Comparison of ENCODE assay signal across 29 cellular contexts in genomic region chr3:46537316-46537715, GRCh38. TPM values are rescaled to one million over a fixed set of nuclear protein-coding genes. Genes with fewer than 3 reads are reported as not detected.
DNase-seq lines count a peak whose midpoint lies in the region; ATAC-seq, FAIRE-seq and TF ChIP-seq lines count a peak whose summit lies in the region.
"Had no signal": no experiment of that assay in that cellular context is flagged by ENCODE, and none has a peak within 500 bp of the region (broad histone marks: within the 10 kb centered on the region; RNA-seq: fewer than 3 reads in every experiment).

No MANE protein-coding gene starts in this region.

- peaks cover 14% of the 10 kb centered on the region for H3K36me3 Mint-ChIP-seq in activated naive CD4-positive, alpha-beta T cell treated with anti-CD3 and anti-CD28 coated beads, Interleukin-2, amount 10 ng/mL, durations not matched to agents 7 days and 5 days
- no peaks in the 10 kb centered on the region for H3K36me3 Mint-ChIP-seq in astrocyte (ENCODE audit: low read depth, unreplicated experiment)
- H3K36me3 Mint-ChIP-seq in stimulated activated memory B cell treated with anti-CD40 and anti-IgM and Interleukin-4, amounts not matched to agents 10 μg/mL and 1 μg/mL and 100 μg/mL, for 72 hours, result no peaks in the 10 kb centered on the region
- H3K36me3 Mint-ChIP-seq: activated naive CD8-positive, alpha-beta T cell; CD8-positive, alpha-beta T cell; immature natural killer cell; neural progenitor cell had no signal

- intact Hi-C loops in left ventricle myocardium superior (cut with micrococcal nuclease), result no loop called here

- H4K20me1 ChIP-seq in Loucy (ENCODE audit: insufficient read depth, low read length, poor library complexity, severe bottlenecking) (no peaks in the 10 kb centered on the region), astrocyte (ENCODE audit: insufficient read depth, low read length) (no peaks in the 10 kb centered on the region)

- H3K36me3 ChIP-seq in Loucy (ENCODE audit: insufficient read depth, low read length), result no peaks in the 10 kb centered on the region
- no peaks in the 10 kb centered on the region for H3K36me3 ChIP-seq in astrocyte (ENCODE audit: insufficient read depth, low read length)
- H3K36me3 ChIP-seq: neural progenitor cell, spleen had no signal

- ATAC-seq in stimulated activated memory B cell treated with anti-CD40 and anti-IgM and Interleukin-4, amounts not matched to agents 10 μg/mL and 1 μg/mL and 100 μg/mL, for 72 hours, result no peak
- no peak for ATAC-seq in GM19023 (IDR thresholded peaks at IDR 0.05; ENCODE audit: unreplicated experiment)
- no peak for ATAC-seq in left ventricle myocardium superior
- ATAC-seq: activated T-helper 17 cell treated with anti-CD3 and anti-CD28 coated beads, Interleukin-2, amount 50 U/mL, for 72 hours; CD8-positive, alpha-beta T cell; right cardiac atrium had no signal

- H3K27me3 Mint-ChIP-seq in activated naive CD4-positive, alpha-beta T cell treated with anti-CD3 and anti-CD28 coated beads, Interleukin-2, amount 10 ng/mL, durations not matched to agents 7 days and 5 days, result peaks cover 22% of the 10 kb centered on the region
- H3K27me3 Mint-ChIP-seq in astrocyte (ENCODE audit: low read depth, unreplicated experiment), result peaks cover 2% of the 10 kb centered on the region
- peaks cover 14% of the 10 kb centered on the region for H3K27me3 Mint-ChIP-seq in stimulated activated memory B cell treated with anti-CD40 and anti-IgM and Interleukin-4, amounts not matched to agents 10 μg/mL and 1 μg/mL and 100 μg/mL, for 72 hours
- H3K27me3 Mint-ChIP-seq: activated T-helper 17 cell treated with anti-CD3 and anti-CD28 coated beads, Interleukin-2, amount 50 U/mL, for 72 hours had no signal

- H3K9me3 ChIP-seq in Loucy (ENCODE audit: insufficient read depth, low read depth, low read length) (no peaks in the 10 kb centered on the region), astrocyte (ENCODE audit: insufficient read depth, low read depth, low read length) (no peaks in the 10 kb centered on the region)
- H3K9me3 ChIP-seq: spleen, stomach had no signal

- peaks cover 64% of the 10 kb centered on the region for H3K4me1 ChIP-seq in Loucy (ENCODE audit: insufficient read depth, low read length, poor library complexity, severe bottlenecking)
- peaks cover 6% of the 10 kb centered on the region for H3K4me1 ChIP-seq in astrocyte (ENCODE audit: insufficient read depth, low read length)
- H3K4me1 ChIP-seq: neural progenitor cell had no signal

- peaks cover 2% of the 10 kb centered on the region for H3K9me3 Mint-ChIP-seq in activated naive CD4-positive, alpha-beta T cell treated with anti-CD3 and anti-CD28 coated beads, Interleukin-2, amount 10 ng/mL, durations not matched to agents 7 days and 5 days
- H3K9me3 Mint-ChIP-seq in astrocyte (ENCODE audit: unreplicated experiment), result no peaks in the 10 kb centered on the region
- H3K9me3 Mint-ChIP-seq in stimulated activated memory B cell treated with anti-CD40 and anti-IgM and Interleukin-4, amounts not matched to agents 10 μg/mL and 1 μg/mL and 100 μg/mL, for 72 hours, result peaks cover 3% of the 10 kb centered on the region
- H3K9me3 Mint-ChIP-seq: activated T-helper 17 cell treated with anti-CD3 and anti-CD28 coated beads, Interleukin-2, amount 50 U/mL, for 72 hours; CD8-positive, alpha-beta T cell; neural progenitor cell had no signal

- no peaks in the 10 kb centered on the region for H3K79me2 ChIP-seq in Loucy (ENCODE audit: insufficient read depth, low read length)
- no peaks in the 10 kb centered on the region for H3K79me2 ChIP-seq in astrocyte (ENCODE audit: insufficient read depth, low read length)

- no peak overlapping the region for H3K4me3 Mint-ChIP-seq in activated naive CD4-positive, alpha-beta T cell treated with anti-CD3 and anti-CD28 coated beads, Interleukin-2, amount 10 ng/mL, durations not matched to agents 7 days and 5 days
- no peak overlapping the region for H3K4me3 Mint-ChIP-seq in astrocyte (ENCODE audit: unreplicated experiment)
- no peak overlapping the region for H3K4me3 Mint-ChIP-seq in stimulated activated memory B cell treated with anti-CD40 and anti-IgM and Interleukin-4, amounts not matched to agents 10 μg/mL and 1 μg/mL and 100 μg/mL, for 72 hours
- H3K4me3 Mint-ChIP-seq: memory B cell, neural progenitor cell had no signal

- no peaks in the 10 kb centered on the region for H3K27me3 ChIP-seq in Loucy (ENCODE audit: insufficient read depth, low read length, poor library complexity, severe bottlenecking)
- H3K27me3 ChIP-seq in astrocyte (ENCODE audit: insufficient read depth, low read length), result no peaks in the 10 kb centered on the region
- H3K27me3 ChIP-seq: neural progenitor cell, stomach had no signal

- H3K4me2 ChIP-seq in Loucy (ENCODE audit: low read depth, low read length, poor library complexity, severe bottlenecking) (peak overlapping the region; percentile 97), astrocyte (ENCODE audit: low read length) (no peak overlapping the region)
- H3K4me2 ChIP-seq: neural progenitor cell had no signal

- H3K9me2 ChIP-seq in Loucy (replicated peaks; ENCODE audit: low read depth, low read length), result no peaks in the 10 kb centered on the region

- TF ChIP-seq CTCF in Loucy (conservative IDR thresholded peaks at IDR 0.05; ENCODE audit: low read length) (no peak), astrocyte (IDR thresholded peaks at IDR 0.05; ENCODE audit: insufficient read depth, low read depth, low read length) (no peak)

- H3K27ac Mint-ChIP-seq in activated naive CD4-positive, alpha-beta T cell treated with anti-CD3 and anti-CD28 coated beads, Interleukin-2, amount 10 ng/mL, durations not matched to agents 7 days and 5 days, result peak overlapping the region; percentile 38
- no peak overlapping the region for H3K27ac Mint-ChIP-seq in astrocyte (ENCODE audit: unreplicated experiment)
- peak overlapping the region; percentile 84 for H3K27ac Mint-ChIP-seq in stimulated activated memory B cell treated with anti-CD40 and anti-IgM and Interleukin-4, amounts not matched to agents 10 μg/mL and 1 μg/mL and 100 μg/mL, for 72 hours
- H3K27ac Mint-ChIP-seq: activated T-helper 17 cell treated with anti-CD3 and anti-CD28 coated beads, Interleukin-2, amount 50 U/mL, for 72 hours; neural progenitor cell had no signal

- no peak for DNase-seq in activated naive CD4-positive, alpha-beta T cell treated with anti-CD3 and anti-CD28 coated beads, Interleukin-2, amount 10 ng/mL, durations not matched to agents 7 days and 5 days
- DNase-seq in activated naive CD4-positive, alpha-beta T cell (lab: John Stamatoyannopoulos, UW), result no peak
- DNase-seq in astrocyte (ENCODE audit: low read depth), result peak; percentile 27
- no peak for DNase-seq in D341Med (ENCODE audit: low spot score)
- no peak for DNase-seq in left ventricle myocardium superior
- DNase-seq: activated CD4-positive, alpha-beta T cell treated with anti-CD3 and anti-CD28 coated beads, Interleukin-2, amount 50 U/mL, for 48 hours; activated CD4-positive, CD25-positive, alpha-beta regulatory T cell; anterior cingulate cortex; CD8-positive, alpha-beta T cell; H7; immature natural killer cell; Kasumi-1; NCI-H2107; right cardiac atrium; spleen; stimulated activated CD4-positive, alpha-beta T cell treated with anti-CD3 and anti-CD28 coated beads, Interleukin-2, amount 100 ng/mL, for 24 hours; stimulated activated CD8-positive, alpha-beta memory T cell treated with anti-CD3 and anti-CD28 coated beads, Interleukin-4, amount 100 ng/mL, for 48 hours; stomach; T-helper 1 cell had no signal

- peaks cover 83% of the 10 kb centered on the region for H3K4me1 Mint-ChIP-seq in activated naive CD4-positive, alpha-beta T cell treated with anti-CD3 and anti-CD28 coated beads, Interleukin-2, amount 10 ng/mL, durations not matched to agents 7 days and 5 days
- peaks cover 10% of the 10 kb centered on the region for H3K4me1 Mint-ChIP-seq in astrocyte (ENCODE audit: low read depth, unreplicated experiment)
- H3K4me1 Mint-ChIP-seq in stimulated activated memory B cell treated with anti-CD40 and anti-IgM and Interleukin-4, amounts not matched to agents 10 μg/mL and 1 μg/mL and 100 μg/mL, for 72 hours, result peaks cover 66% of the 10 kb centered on the region
- H3K4me1 Mint-ChIP-seq: neural progenitor cell had no signal

- H3K4me3 ChIP-seq in Loucy (ENCODE audit: low read length, poor library complexity, severe bottlenecking), result no peak overlapping the region
- no peak overlapping the region for H3K4me3 ChIP-seq in astrocyte (ENCODE audit: insufficient read depth, low read depth, low read length)
- H3K4me3 ChIP-seq: neural progenitor cell, spleen, stomach had no signal

- no peak overlapping the region for H3K27ac ChIP-seq in astrocyte (ENCODE audit: low read depth, low read length)
- H3K27ac ChIP-seq: neural progenitor cell had no signal

- FAIRE-seq in astrocyte (lab: Jason Lieb, UNC), result no peak
- FAIRE-seq: A204.1, bronchial epithelial cell, urothelium cell line had no signal

- H3F3A ChIP-seq in Loucy (ENCODE audit: low read depth), result peaks cover 15% of the 10 kb centered on the region

- H3K9ac ChIP-seq in Loucy (ENCODE audit: low read depth, low read length, poor library complexity, severe bottlenecking) (peak overlapping the region; percentile 64), astrocyte (ENCODE audit: low read length) (no peak overlapping the region)
- H3K9ac ChIP-seq: neural progenitor cell had no signal

- no peak overlapping the region for H2AFZ ChIP-seq in Loucy (ENCODE audit: low read length)
- no peak overlapping the region for H2AFZ ChIP-seq in astrocyte (ENCODE audit: low read depth, low read length)
- H2AFZ ChIP-seq: neural progenitor cell had no signal

- CTCF ChIA-PET in activated naive CD4-positive, alpha-beta T cell treated with anti-CD3 and anti-CD28 coated beads, Interleukin-2, amount 10 ng/mL, durations not matched to agents 7 days and 5 days (lab: Charles Lee), result interaction anchor here (1.1 to 7.9 kb wide), 3 partner anchors 21 to 49 kb away, joined by 3 to 68 read pairs (median 11); partner anchors contain the start of gene RTP3

RNA-seq across cellular contexts. Expression of gene LRRC2, which starts 28.8 kb away (rescaled TPM):
- total RNA-seq in astrocyte (0.32 and 0.36 TPM in 2 replicates), left ventricle myocardium superior (122 TPM)
- total RNA-seq: activated T-helper 17 cell treated with anti-CD3 and anti-CD28 coated beads, Interleukin-2, amount 50 U/mL, for 72 hours had no signal

RNA-seq across cellular contexts. Expression of gene RTP3, which starts 39.5 kb away (rescaled TPM):
- total RNA-seq in astrocyte, result not detected in 2 replicates
- total RNA-seq in left ventricle myocardium superior, result not detected
- total RNA-seq: activated T-helper 17 cell treated with anti-CD3 and anti-CD28 coated beads, Interleukin-2, amount 50 U/mL, for 72 hours; bronchial epithelial cell; CD8-positive, alpha-beta T cell; right cardiac atrium; spleen; stomach had no signal

Comparison
In these comparisons a context has a peak if more than half of its experiments do, and no peak if none do; other contexts are left out.
1. RNA of gene LRRC2, which starts 28.8 kb away (total RNA-seq): 122 TPM in left ventricle myocardium superior (single experiment); 0.32 to 0.36 TPM in astrocyte; every median in the first group is over 10 times any median in the second.